In genomic region chr1:11925938-11926292, GRCh38 we compare ENCODE assay signal across 8 cellular contexts. TPM values are rescaled to one million over a fixed set of nuclear protein-coding genes. Genes with fewer than 3 reads are reported as not detected.
DNase-seq lines count a peak whose midpoint lies in the region; ATAC-seq, FAIRE-seq and TF ChIP-seq lines count a peak whose summit lies in the region.

No MANE protein-coding gene starts in this region.

- TF ChIP-seq CTCF in A549 (IDR thresholded peaks at IDR 0.05) (no peak), neural cell (IDR thresholded peaks at IDR 0.05; ENCODE audit: poor library complexity, severe bottlenecking) (no peak)

- CTCF ChIA-PET in A549 (lab: Yijun Ruan, JAX) = no interaction called here

- H3K27me3 ChIP-seq in HUES64 (ENCODE audit: insufficient read depth, low read length) (no peaks in the 10 kb centered on the region), duodenal mucosa (ENCODE audit: control insufficient read depth in 1 of 2, insufficient read depth in 2 of 2, low read length in 2 of 2) (no peaks in the 10 kb centered on the region), neural cell (ENCODE audit: insufficient read depth, low read depth, low read length) (no peaks in the 10 kb centered on the region)

- H3K36me3 ChIP-seq in HUES64 (ENCODE audit: insufficient read depth, low read length) = peaks cover 27% of the 10 kb centered on the region
- H3K36me3 ChIP-seq in duodenal mucosa (ENCODE audit: control insufficient read depth in 1 of 2, insufficient read depth in 2 of 2, low read length in 2 of 2) = peaks cover 6 to 18% of the 10 kb centered on the region in 2 donors
- H3K36me3 ChIP-seq in neural cell (ENCODE audit: insufficient read depth, low read length) = no peaks in the 10 kb centered on the region

- peaks cover 21% of the 10 kb centered on the region for H3K4me1 ChIP-seq in A549
- H3K4me1 ChIP-seq in HUES64 (ENCODE audit: insufficient read depth, low read length) = peaks cover 8% of the 10 kb centered on the region; the same call in 1 of the 2 replicates
- peaks cover 24 to 51% of the 10 kb centered on the region in 2 donors for H3K4me1 ChIP-seq in duodenal mucosa (ENCODE audit: control insufficient read depth in 1 of 2, insufficient read depth in 2 of 2, low read length in 2 of 2)

- no peak overlapping the region for H2AFZ ChIP-seq in neural cell (ENCODE audit: low read depth, low read length)

- H3K9me3 ChIP-seq in A549 (no peaks in the 10 kb centered on the region), HUES64 (ENCODE audit: insufficient read depth, low read depth, low read length) (no peaks in the 10 kb centered on the region), duodenal mucosa (ENCODE audit: control insufficient read depth in 1 of 2, low read length in 2 of 2) (no peaks in the 10 kb centered on the region), neural cell (ENCODE audit: low read length) (no peaks in the 10 kb centered on the region)

- no peak for TF ChIP-seq RAD21 in A549 (conservative IDR thresholded peaks at IDR 0.05 in 1 of 2, IDR thresholded peaks at IDR 0.05 in 1 of 2)
- no peak for TF ChIP-seq RAD21 in neural cell (conservative IDR thresholded peaks at IDR 0.05)

- H3K79me2 ChIP-seq in neural cell (replicated peaks; ENCODE audit: insufficient read depth, low read length) = peaks cover 14% of the 10 kb centered on the region

- TF ChIP-seq EP300 in A549 (IDR thresholded peaks at IDR 0.05) = no peak
- no peak for TF ChIP-seq EP300 in neural cell (conservative IDR thresholded peaks at IDR 0.05; ENCODE audit: poor library complexity, severe bottlenecking)

- H3K27ac ChIP-seq in A549 (peak overlapping the region; percentile 81 to 99), HUES64 (ENCODE audit: low read depth, low read length) (no peak overlapping the region), duodenal mucosa (ENCODE audit: low read depth, low read length) (no peak overlapping the region), neural cell (ENCODE audit: low read length) (no peak overlapping the region)

- no peak for DNase-seq in A549 (ENCODE audit: low read depth in 1 of 2, low spot score in 1 of 2)
- no peak for DNase-seq in SHP77 treated with DMSO at 0.1 percent for 48 hours (lab: John Stamatoyannopoulos, UW)
- DNase-seq in NCI-H2081 (lab: John Stamatoyannopoulos, UW) = no peak
- DNase-seq in NCI-H2227 (lab: John Stamatoyannopoulos, UW; ENCODE audit: unreplicated experiment) = no peak

- no peak for FAIRE-seq in A549 (lab: Jason Lieb, UNC)

- H3K9me2 ChIP-seq in neural cell (ENCODE audit: insufficient read depth, low read length) = no peaks in the 10 kb centered on the region

- H4K20me1 ChIP-seq in neural cell (ENCODE audit: insufficient read depth) = peaks cover 9% of the 10 kb centered on the region

- no peak for TF ChIP-seq POLR2A in A549 (IDR thresholded peaks at IDR 0.05; ENCODE audit: low read length)

- POLR2A ChIA-PET in A549 (lab: Yijun Ruan, JAX) = interaction anchor here (0.7 to 2.3 kb wide), 3 partner anchors 12 to 195 kb away, joined by 3 to 28 read pairs (median 6); no protein-coding TSS in a partner anchor

- WGBS in A549 (ENCODE audit: missing lambda C conversion rate) = no CpG with 5 or more reads among the region's 41 CpGs
- WGBS in HUES64 = under 1% methylated on average over 41 of the region's 41 CpGs

- ATAC-seq in A549 (peak; percentile 10 to 54; a peak in 5 of 6 replicates), GM19452 (IDR thresholded peaks at IDR 0.05; ENCODE audit: unreplicated experiment) (peak; percentile 37)

- H3K4me3 ChIP-seq in A549 (peak overlapping the region; percentile 79), HUES64 (ENCODE audit: low read length) (peak overlapping the region; percentile 63), duodenal mucosa (ENCODE audit: low read depth in 1 of 2, low read length in 2 of 2) (peak overlapping the region; percentile 35 to 81), neural cell (ENCODE audit: low read length) (peak overlapping the region; percentile 70)

- H3F3A ChIP-seq in neural cell (ENCODE audit: insufficient read depth, low read length, poor library complexity, severe bottlenecking) = no peaks in the 10 kb centered on the region

- peak overlapping the region; percentile 85 for H3K4me2 ChIP-seq in A549
- H3K4me2 ChIP-seq in neural cell (ENCODE audit: low read length) = no peak overlapping the region

- H3K9ac ChIP-seq in HUES64 (ENCODE audit: low read depth, low read length) = peak overlapping the region; percentile 57
- H3K9ac ChIP-seq in duodenal mucosa (ENCODE audit: low read depth in 1 of 2, low read length in 2 of 2) = no peak overlapping the region
- peak overlapping the region; percentile 56 for H3K9ac ChIP-seq in neural cell (ENCODE audit: low read length)

TF ChIP-seq in A549, 52 proteins besides CTCF, POLR2A, EP300 and RAD21 (continues in another document):
- TF ChIP-seq RNF2 (IDR thresholded peaks at IDR 0.05; ENCODE audit: borderline replicate concordance, low read depth) (no peak), GATA3 (IDR thresholded peaks at IDR 0.05; ENCODE audit: borderline replicate concordance) (no peak)

TF ChIP-seq in neural cell, 6 proteins besides CTCF, POLR2A, EP300 and RAD21:
- no peak for TF ChIP-seq POLR2AphosphoS5 (IDR thresholded peaks at IDR 0.05)
- TF ChIP-seq REST (IDR thresholded peaks at IDR 0.05; ENCODE audit: borderline replicate concordance) = no peak
- no peak for TF ChIP-seq MXI1 (conservative IDR thresholded peaks at IDR 0.05; ENCODE audit: poor library complexity, severe bottlenecking)
- TF ChIP-seq TAF1 (IDR thresholded peaks at IDR 0.05; ENCODE audit: low read depth) = no peak
- TF ChIP-seq EZH2 (IDR thresholded peaks at IDR 0.05; ENCODE audit: borderline replicate concordance, insufficient read depth, low read length, poor library complexity, severe bottlenecking) = no peak
- no peak for TF ChIP-seq SMC3 (conservative IDR thresholded peaks at IDR 0.05; ENCODE audit: poor library complexity)

RNA-seq across cellular contexts. Expression of gene KIAA2013, which starts 0.3 kb away (rescaled TPM):
- polyA plus RNA-seq in A549 (2011; rRNA removed) (23.0 and 26.1 TPM in 2 replicates), A549 (2017; fragmentation: RNase III; extraction: RNeasy Plus Mini Kit Qiagen cat#74134 plus additional on column Dnase treatment) (22.3 to 23.5 TPM (median 23.3 TPM) in 3 replicates), neural cell (24.9 and 34.5 TPM in 2 replicates)
- 50.7 and 67.3 TPM in 2 replicates for polyA plus RNA-seq in A549 (2012; cell fraction: cytosol; rRNA removed)
- polyA plus RNA-seq in A549 (2012; cell fraction: nucleus; rRNA removed) = 54.3 and 92.8 TPM in 2 replicates
- 19.5 and 21.6 TPM in 2 replicates for polyA minus RNA-seq in A549 (2011; rRNA and poly(A)+ RNA removed)
- polyA plus RNA-seq in HUES64 (2013, experiment 1 of 2) = 25.1 TPM
- polyA plus RNA-seq in HUES64 (2013, experiment 2 of 2) = 24.4 TPM
- polyA minus RNA-seq in neural cell = 32.8 and 38.7 TPM in 2 replicates

RNA-seq across cellular contexts. Expression of gene PLOD1, which starts 8.6 kb away (rescaled TPM):
- polyA plus RNA-seq in A549 (2011; rRNA removed) (53.8 and 66.7 TPM in 2 replicates), A549 (2017; fragmentation: RNase III; extraction: RNeasy Plus Mini Kit Qiagen cat#74134 plus additional on column Dnase treatment) (78.6 to 85.2 TPM (median 83.9 TPM) in 3 replicates), neural cell (2.1 and 6.9 TPM in 2 replicates)
- 65.6 and 81.8 TPM in 2 replicates for polyA plus RNA-seq in A549 (2012; cell fraction: cytosol; rRNA removed)
- polyA plus RNA-seq in A549 (2012; cell fraction: nucleus; rRNA removed) = 154 and 189 TPM in 2 replicates
- 80.8 and 92.3 TPM in 2 replicates for polyA minus RNA-seq in A549 (2011; rRNA and poly(A)+ RNA removed)
- 38.4 TPM for polyA plus RNA-seq in HUES64 (2013, experiment 1 of 2)
- 43.2 TPM for polyA plus RNA-seq in HUES64 (2013, experiment 2 of 2)
- 2.2 and 3.5 TPM in 2 replicates for polyA minus RNA-seq in neural cell

RNA-seq across cellular contexts. Expression of gene MFN2, which starts 54.3 kb away (rescaled TPM):
- polyA plus RNA-seq in A549 (2011; rRNA removed) (34.7 and 40.3 TPM in 2 replicates), A549 (2017; fragmentation: RNase III; extraction: RNeasy Plus Mini Kit Qiagen cat#74134 plus additional on column Dnase treatment) (35.7 to 36.8 TPM (median 35.9 TPM) in 3 replicates), neural cell (60.6 and 64.9 TPM in 2 replicates)
- 28.0 and 30.9 TPM in 2 replicates for polyA plus RNA-seq in A549 (2012; cell fraction: cytosol; rRNA removed)
- 42.7 and 57.4 TPM in 2 replicates for polyA plus RNA-seq in A549 (2012; cell fraction: nucleus; rRNA removed)
- polyA minus RNA-seq in A549 (2011; rRNA and poly(A)+ RNA removed) = 40.6 and 44.2 TPM in 2 replicates
- polyA plus RNA-seq in HUES64 (2013, experiment 1 of 2) = 39.3 TPM
- 40.1 TPM for polyA plus RNA-seq in HUES64 (2013, experiment 2 of 2)
- 68.2 and 70.5 TPM in 2 replicates for polyA minus RNA-seq in neural cell

Comparison
In these comparisons a context has a peak if more than half of its experiments do, and no peak if none do; other contexts are left out.
1. H3K27ac ChIP-seq: peak in A549 (2 of 2); none in HUES64 (single experiment), duodenal mucosa (single experiment) and neural cell (single experiment).
2. H3K9ac ChIP-seq: peak in HUES64 (single experiment) and neural cell (single experiment); none in duodenal mucosa (0 of 2).
3. Peak in every context shown above with its lines, with median percentiles within 50 percentile points of each other: H3K4me3 ChIP-seq.